In the genomic region with DNA sequence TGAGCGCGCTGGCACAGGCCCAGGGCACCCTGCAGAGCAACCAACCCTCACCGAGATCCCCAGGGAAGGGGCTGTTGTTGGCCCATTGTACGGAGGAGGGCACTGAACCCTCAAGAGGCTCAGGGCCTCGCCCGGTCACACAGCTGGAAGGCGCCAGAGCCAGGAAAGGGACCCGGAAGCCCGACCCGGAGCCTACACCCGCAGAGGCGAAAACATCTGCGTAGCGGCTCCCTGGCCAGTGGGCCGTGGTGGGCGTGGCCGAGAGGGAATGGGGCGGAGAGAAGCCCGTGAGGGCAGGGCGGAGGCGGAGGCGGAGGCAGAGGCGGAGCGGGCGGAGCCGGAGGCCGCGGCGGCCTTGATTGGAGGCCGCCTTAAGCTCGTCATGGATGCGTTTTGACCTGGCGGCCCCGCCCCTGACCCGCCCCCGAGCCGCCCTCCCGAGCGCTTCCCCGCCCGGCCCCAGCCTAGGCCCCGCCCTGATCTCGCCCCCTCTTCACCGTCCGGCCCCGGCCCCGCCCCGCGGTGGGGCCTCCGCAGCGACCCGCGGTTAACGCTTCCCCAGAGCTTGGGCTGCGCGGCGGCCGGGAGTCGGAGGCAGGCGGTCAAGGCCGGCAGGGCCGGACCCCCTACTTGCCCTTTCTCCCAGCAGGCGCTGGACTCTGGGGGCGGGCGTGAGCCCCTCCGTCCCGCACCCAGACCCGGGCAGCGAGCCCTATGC, we compare ENCODE assay signal across 1 cellular context.
TF ChIP-seq lines count a peak whose summit lies in the region.

No MANE protein-coding gene starts in this region.

TF ChIP-seq in K562, 482 proteins besides CTCF, POLR2A, EP300 and RAD21 (continued from another document and continues in another):
- TF ChIP-seq MTF1 (CRISPR knock-in tag; IDR thresholded peaks at IDR 0.05; ENCODE audit: borderline replicate concordance) (no peak), ZNF354B (CRISPR knock-in tag; IDR thresholded peaks at IDR 0.05) (no peak), ARID1B (IDR thresholded peaks at IDR 0.05) (no peak), ZBTB1 (CRISPR knock-in tag; IDR thresholded peaks at IDR 0.05; ENCODE audit: borderline replicate concordance, low read depth) (no peak), ZNF561 (CRISPR knock-in tag; conservative IDR thresholded peaks at IDR 0.05) (no peak), ETV1 (tag; conservative IDR thresholded peaks at IDR 0.05; ENCODE audit: low read depth) (peak; percentile 19; the same call in 1 of the 2 replicates), ZNF197 (CRISPR knock-in tag; IDR thresholded peaks at IDR 0.05; ENCODE audit: low read depth) (no peak), NFE2L1 (tag; IDR thresholded peaks at IDR 0.05; ENCODE audit: borderline replicate concordance, low read depth) (no peak), CBX5 (IDR thresholded peaks at IDR 0.05; ENCODE audit: borderline replicate concordance, low read depth) (no peak), RHOXF2B (CRISPR knock-in tag; conservative IDR thresholded peaks at IDR 0.05) (no peak), TBL1XR1 (IDR thresholded peaks at IDR 0.05; ENCODE audit: low read length in 2 of 2) (no peak), LARP7 (IDR thresholded peaks at IDR 0.05) (no peak), RBFOX2 (IDR thresholded peaks at IDR 0.05; ENCODE audit: low read depth, low read length) (peak; percentile 90), SMARCA5 (IDR thresholded peaks at IDR 0.05) (no peak)
- TF ChIP-seq, protein P1, sequence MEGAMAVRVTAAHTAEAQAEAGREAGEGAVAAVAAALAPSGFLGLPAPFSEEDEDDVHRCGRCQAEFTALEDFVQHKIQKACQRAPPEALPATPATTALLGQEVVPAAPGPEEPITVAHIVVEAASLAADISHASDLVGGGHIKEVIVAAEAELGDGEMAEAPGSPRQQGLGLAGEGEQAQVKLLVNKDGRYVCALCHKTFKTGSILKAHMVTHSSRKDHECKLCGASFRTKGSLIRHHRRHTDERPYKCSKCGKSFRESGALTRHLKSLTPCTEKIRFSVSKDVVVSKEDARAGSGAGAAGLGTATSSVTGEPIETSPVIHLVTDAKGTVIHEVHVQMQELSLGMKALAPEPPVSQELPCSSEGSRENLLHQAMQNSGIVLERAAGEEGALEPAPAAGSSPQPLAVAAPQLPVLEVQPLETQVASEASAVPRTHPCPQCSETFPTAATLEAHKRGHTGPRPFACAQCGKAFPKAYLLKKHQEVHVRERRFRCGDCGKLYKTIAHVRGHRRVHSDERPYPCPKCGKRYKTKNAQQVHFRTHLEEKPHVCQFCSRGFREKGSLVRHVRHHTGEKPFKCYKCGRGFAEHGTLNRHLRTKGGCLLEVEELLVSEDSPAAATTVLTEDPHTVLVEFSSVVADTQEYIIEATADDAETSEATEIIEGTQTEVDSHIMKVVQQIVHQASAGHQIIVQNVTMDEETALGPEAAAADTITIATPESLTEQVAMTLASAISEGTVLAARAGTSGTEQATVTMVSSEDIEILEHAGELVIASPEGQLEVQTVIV (CRISPR knock-in tag; IDR thresholded peaks at IDR 0.05; ENCODE audit: borderline replicate concordance), result no peak
- TF ChIP-seq, protein P2, sequence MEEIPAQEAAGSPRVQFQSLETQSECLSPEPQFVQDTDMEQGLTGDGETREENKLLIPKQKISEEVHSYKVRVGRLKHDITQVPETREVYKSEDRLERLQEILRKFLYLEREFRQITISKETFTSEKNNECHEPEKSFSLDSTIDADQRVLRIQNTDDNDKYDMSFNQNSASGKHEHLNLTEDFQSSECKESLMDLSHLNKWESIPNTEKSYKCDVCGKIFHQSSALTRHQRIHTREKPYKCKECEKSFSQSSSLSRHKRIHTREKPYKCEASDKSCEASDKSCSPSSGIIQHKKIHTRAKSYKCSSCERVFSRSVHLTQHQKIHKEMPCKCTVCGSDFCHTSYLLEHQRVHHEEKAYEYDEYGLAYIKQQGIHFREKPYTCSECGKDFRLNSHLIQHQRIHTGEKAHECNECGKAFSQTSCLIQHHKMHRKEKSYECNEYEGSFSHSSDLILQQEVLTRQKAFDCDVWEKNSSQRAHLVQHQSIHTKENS (CRISPR knock-in tag; IDR thresholded peaks at IDR 0.05), result no peak
- TF ChIP-seq, protein P3, sequence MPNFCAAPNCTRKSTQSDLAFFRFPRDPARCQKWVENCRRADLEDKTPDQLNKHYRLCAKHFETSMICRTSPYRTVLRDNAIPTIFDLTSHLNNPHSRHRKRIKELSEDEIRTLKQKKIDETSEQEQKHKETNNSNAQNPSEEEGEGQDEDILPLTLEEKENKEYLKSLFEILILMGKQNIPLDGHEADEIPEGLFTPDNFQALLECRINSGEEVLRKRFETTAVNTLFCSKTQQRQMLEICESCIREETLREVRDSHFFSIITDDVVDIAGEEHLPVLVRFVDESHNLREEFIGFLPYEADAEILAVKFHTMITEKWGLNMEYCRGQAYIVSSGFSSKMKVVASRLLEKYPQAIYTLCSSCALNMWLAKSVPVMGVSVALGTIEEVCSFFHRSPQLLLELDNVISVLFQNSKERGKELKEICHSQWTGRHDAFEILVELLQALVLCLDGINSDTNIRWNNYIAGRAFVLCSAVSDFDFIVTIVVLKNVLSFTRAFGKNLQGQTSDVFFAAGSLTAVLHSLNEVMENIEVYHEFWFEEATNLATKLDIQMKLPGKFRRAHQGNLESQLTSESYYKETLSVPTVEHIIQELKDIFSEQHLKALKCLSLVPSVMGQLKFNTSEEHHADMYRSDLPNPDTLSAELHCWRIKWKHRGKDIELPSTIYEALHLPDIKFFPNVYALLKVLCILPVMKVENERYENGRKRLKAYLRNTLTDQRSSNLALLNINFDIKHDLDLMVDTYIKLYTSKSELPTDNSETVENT (CRISPR knock-in tag; IDR thresholded peaks at IDR 0.05), result peak; percentile 78; the same call in 1 of the 2 replicates
- TF ChIP-seq, protein P4, sequence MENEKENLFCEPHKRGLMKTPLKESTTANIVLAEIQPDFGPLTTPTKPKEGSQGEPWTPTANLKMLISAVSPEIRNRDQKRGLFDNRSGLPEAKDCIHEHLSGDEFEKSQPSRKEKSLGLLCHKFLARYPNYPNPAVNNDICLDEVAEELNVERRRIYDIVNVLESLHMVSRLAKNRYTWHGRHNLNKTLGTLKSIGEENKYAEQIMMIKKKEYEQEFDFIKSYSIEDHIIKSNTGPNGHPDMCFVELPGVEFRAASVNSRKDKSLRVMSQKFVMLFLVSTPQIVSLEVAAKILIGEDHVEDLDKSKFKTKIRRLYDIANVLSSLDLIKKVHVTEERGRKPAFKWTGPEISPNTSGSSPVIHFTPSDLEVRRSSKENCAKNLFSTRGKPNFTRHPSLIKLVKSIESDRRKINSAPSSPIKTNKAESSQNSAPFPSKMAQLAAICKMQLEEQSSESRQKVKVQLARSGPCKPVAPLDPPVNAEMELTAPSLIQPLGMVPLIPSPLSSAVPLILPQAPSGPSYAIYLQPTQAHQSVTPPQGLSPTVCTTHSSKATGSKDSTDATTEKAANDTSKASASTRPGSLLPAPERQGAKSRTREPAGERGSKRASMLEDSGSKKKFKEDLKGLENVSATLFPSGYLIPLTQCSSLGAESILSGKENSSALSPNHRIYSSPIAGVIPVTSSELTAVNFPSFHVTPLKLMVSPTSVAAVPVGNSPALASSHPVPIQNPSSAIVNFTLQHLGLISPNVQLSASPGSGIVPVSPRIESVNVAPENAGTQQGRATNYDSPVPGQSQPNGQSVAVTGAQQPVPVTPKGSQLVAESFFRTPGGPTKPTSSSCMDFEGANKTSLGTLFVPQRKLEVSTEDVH (IDR thresholded peaks at IDR 0.05; ENCODE audit: low read depth, partially characterized antibody), result no peak
- TF ChIP-seq, protein P5, sequence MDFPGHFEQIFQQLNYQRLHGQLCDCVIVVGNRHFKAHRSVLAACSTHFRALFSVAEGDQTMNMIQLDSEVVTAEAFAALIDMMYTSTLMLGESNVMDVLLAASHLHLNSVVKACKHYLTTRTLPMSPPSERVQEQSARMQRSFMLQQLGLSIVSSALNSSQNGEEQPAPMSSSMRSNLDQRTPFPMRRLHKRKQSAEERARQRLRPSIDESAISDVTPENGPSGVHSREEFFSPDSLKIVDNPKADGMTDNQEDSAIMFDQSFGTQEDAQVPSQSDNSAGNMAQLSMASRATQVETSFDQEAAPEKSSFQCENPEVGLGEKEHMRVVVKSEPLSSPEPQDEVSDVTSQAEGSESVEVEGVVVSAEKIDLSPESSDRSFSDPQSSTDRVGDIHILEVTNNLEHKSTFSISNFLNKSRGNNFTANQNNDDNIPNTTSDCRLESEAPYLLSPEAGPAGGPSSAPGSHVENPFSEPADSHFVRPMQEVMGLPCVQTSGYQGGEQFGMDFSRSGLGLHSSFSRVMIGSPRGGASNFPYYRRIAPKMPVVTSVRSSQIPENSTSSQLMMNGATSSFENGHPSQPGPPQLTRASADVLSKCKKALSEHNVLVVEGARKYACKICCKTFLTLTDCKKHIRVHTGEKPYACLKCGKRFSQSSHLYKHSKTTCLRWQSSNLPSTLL (IDR thresholded peaks at IDR 0.05), result no peak
- TF ChIP-seq, protein P6, sequence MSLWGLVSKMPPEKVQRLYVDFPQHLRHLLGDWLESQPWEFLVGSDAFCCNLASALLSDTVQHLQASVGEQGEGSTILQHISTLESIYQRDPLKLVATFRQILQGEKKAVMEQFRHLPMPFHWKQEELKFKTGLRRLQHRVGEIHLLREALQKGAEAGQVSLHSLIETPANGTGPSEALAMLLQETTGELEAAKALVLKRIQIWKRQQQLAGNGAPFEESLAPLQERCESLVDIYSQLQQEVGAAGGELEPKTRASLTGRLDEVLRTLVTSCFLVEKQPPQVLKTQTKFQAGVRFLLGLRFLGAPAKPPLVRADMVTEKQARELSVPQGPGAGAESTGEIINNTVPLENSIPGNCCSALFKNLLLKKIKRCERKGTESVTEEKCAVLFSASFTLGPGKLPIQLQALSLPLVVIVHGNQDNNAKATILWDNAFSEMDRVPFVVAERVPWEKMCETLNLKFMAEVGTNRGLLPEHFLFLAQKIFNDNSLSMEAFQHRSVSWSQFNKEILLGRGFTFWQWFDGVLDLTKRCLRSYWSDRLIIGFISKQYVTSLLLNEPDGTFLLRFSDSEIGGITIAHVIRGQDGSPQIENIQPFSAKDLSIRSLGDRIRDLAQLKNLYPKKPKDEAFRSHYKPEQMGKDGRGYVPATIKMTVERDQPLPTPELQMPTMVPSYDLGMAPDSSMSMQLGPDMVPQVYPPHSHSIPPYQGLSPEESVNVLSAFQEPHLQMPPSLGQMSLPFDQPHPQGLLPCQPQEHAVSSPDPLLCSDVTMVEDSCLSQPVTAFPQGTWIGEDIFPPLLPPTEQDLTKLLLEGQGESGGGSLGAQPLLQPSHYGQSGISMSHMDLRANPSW (CRISPR knock-in tag; IDR thresholded peaks at IDR 0.05), result no peak
- TF ChIP-seq, protein P7, sequence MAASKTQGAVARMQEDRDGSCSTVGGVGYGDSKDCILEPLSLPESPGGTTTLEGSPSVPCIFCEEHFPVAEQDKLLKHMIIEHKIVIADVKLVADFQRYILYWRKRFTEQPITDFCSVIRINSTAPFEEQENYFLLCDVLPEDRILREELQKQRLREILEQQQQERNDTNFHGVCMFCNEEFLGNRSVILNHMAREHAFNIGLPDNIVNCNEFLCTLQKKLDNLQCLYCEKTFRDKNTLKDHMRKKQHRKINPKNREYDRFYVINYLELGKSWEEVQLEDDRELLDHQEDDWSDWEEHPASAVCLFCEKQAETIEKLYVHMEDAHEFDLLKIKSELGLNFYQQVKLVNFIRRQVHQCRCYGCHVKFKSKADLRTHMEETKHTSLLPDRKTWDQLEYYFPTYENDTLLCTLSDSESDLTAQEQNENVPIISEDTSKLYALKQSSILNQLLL (CRISPR knock-in tag; IDR thresholded peaks at IDR 0.05; ENCODE audit: borderline replicate concordance), result no peak
- TF ChIP-seq, protein P8, sequence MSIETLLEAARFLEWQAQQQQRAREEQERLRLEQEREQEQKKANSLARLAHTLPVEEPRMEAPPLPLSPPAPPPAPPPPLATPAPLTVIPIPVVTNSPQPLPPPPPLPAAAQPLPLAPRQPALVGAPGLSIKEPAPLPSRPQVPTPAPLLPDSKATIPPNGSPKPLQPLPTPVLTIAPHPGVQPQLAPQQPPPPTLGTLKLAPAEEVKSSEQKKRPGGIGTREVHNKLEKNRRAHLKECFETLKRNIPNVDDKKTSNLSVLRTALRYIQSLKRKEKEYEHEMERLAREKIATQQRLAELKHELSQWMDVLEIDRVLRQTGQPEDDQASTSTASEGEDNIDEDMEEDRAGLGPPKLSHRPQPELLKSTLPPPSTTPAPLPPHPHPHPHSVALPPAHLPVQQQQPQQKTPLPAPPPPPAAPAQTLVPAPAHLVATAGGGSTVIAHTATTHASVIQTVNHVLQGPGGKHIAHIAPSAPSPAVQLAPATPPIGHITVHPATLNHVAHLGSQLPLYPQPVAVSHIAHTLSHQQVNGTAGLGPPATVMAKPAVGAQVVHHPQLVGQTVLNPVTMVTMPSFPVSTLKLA (conservative IDR thresholded peaks at IDR 0.05), result no peak
- TF ChIP-seq, protein P9, sequence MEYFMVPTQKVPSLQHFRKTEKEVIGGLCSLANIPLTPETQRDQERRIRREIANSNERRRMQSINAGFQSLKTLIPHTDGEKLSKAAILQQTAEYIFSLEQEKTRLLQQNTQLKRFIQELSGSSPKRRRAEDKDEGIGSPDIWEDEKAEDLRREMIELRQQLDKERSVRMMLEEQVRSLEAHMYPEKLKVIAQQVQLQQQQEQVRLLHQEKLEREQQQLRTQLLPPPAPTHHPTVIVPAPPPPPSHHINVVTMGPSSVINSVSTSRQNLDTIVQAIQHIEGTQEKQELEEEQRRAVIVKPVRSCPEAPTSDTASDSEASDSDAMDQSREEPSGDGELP (CRISPR knock-in tag; IDR thresholded peaks at IDR 0.05; ENCODE audit: borderline replicate concordance), result peak; percentile 95
